Comparison of ENCODE assay signal across 8 cellular contexts in genomic region chr6:52063584-52064400, GRCh38. TPM values are rescaled to one million over a fixed set of nuclear protein-coding genes. Genes with fewer than 3 reads are reported as not detected.
A peak's percentile ranks its signal among the peaks of the same experiment; 100 is the strongest.
DNase-seq lines count a peak whose midpoint lies in the region; ATAC-seq and TF ChIP-seq lines count a peak whose summit lies in the region.

No MANE protein-coding gene starts in this region.

- no peak overlapping the region for H2AFZ ChIP-seq in PC-9

- no peak overlapping the region for H3K4me3 ChIP-seq in PC-9
- peak overlapping the region in 2 of 8 donors; percentile 10 to 57 for H3K4me3 ChIP-seq in spleen

- BruUV-seq in PC-9 (replicated peaks; lab: Mats Ljungman, UMichigan): no TSS peak

- peak; percentile 28 for TF ChIP-seq CTCF in CD14-positive monocyte (IDR thresholded peaks at IDR 0.05)
- TF ChIP-seq CTCF in PC-9 (conservative IDR thresholded peaks at IDR 0.05): 0 out of 2 replicates have a peak, but pooled peaks have one; percentile 14
- peak in 8 of 11 experiments; percentile 37 to 67 (median 44) for TF ChIP-seq CTCF in spleen (IDR thresholded peaks at IDR 0.05 in 8 of 11, conservative IDR thresholded peaks at IDR 0.05 in 3 of 11)

- H3F3A ChIP-seq in PC-9 (ENCODE audit: insufficient read depth, low read depth): no peaks in the 10 kb centered on the region

- no peaks in the 10 kb centered on the region for H3K79me2 ChIP-seq in PC-9 (ENCODE audit: low read depth)

- WGBS in spleen, 5 donors: 6 to 13% (median 11%) methylated on average over 5 of the region's 5 CpGs

- ATAC-seq in GM19043 (IDR thresholded peaks at IDR 0.05; ENCODE audit: low read depth, unreplicated experiment): peak; percentile 99
- ATAC-seq in HG03175 (IDR thresholded peaks at IDR 0.05; ENCODE audit: unreplicated experiment): peak; percentile 99
- ATAC-seq in left ventricle myocardium superior: peak; percentile 43

- H3K4me1 ChIP-seq in PC-9 (replicated peaks; ENCODE audit: insufficient read depth): no peaks in the 10 kb centered on the region
- H3K4me1 ChIP-seq in spleen: peaks cover 8 to 11% (median 9%) of the 10 kb centered on the region in 6 donors

- peaks cover 5% of the 10 kb centered on the region for H3K4me1 Mint-ChIP-seq in CD14-positive monocyte
- peaks cover 13% of the 10 kb centered on the region for H3K4me1 Mint-ChIP-seq in activated T-helper 1 cell treated with anti-CD3 and anti-CD28 coated beads, Interleukin-12 subunit alpha, Interleukin-12 subunit beta, Interleukin-2, Interleukin-4 antibody, amounts not matched to agents 30 ng/mL and 10 ng/mL and 1 ng/mL, durations not matched to agents 14 hours and 24 hours and 36 hours (ENCODE audit: low read depth)

- H3K36me3 ChIP-seq in PC-9 (ENCODE audit: low read depth): no peaks in the 10 kb centered on the region
- H3K36me3 ChIP-seq in spleen: no peaks in the 10 kb centered on the region

- no peak for DNase-seq in CD14-positive monocyte (ENCODE audit: low spot score)
- no peak for DNase-seq in PC-9
- peak; percentile 37 for DNase-seq in activated T-helper 1 cell treated with anti-CD3 and anti-CD28 coated beads, Interleukin-12 subunit alpha, Interleukin-12 subunit beta, Interleukin-2, Interleukin-4 antibody, amounts not matched to agents 30 ng/mL and 10 ng/mL and 1 ng/mL, durations not matched to agents 14 hours and 24 hours and 36 hours (ENCODE audit: low spot score)
- DNase-seq in left ventricle myocardium superior: no peak
- no peak for DNase-seq in spleen
- no peak for DNase-seq in NCI-H2196 (lab: John Stamatoyannopoulos, UW; ENCODE audit: unreplicated experiment)

- intact Hi-C loops in CD14-positive monocyte (cut with micrococcal nuclease): no loop called here
- intact Hi-C loops in PC-9 (cut with micrococcal nuclease; ENCODE audit: unreplicated experiment): no loop called here
- intact Hi-C loops in activated T-helper 1 cell treated with anti-CD3 and anti-CD28 coated beads, Interleukin-12 subunit alpha, Interleukin-12 subunit beta, Interleukin-2, Interleukin-4 antibody, amounts not matched to agents 30 ng/mL and 10 ng/mL and 1 ng/mL, durations not matched to agents 14 hours and 24 hours and 36 hours (cut with micrococcal nuclease): loop anchor here (1.0 kb wide), 1 partner anchor 200 kb away; no protein-coding TSS in a partner anchor
- intact Hi-C loops in left ventricle myocardium superior (cut with micrococcal nuclease): no loop called here
- intact Hi-C loops in spleen (cut with DNase I; ENCODE audit: low total_unique reads): no loop called here

- H3K27me3 Mint-ChIP-seq in CD14-positive monocyte (ENCODE audit: low read depth in 3 of 3): peaks cover 0 to 3% (median 0%) of the 10 kb centered on the region in 3 donors
- H3K27me3 Mint-ChIP-seq in activated T-helper 1 cell treated with anti-CD3 and anti-CD28 coated beads, Interleukin-12 subunit alpha, Interleukin-12 subunit beta, Interleukin-2, Interleukin-4 antibody, amounts not matched to agents 30 ng/mL and 10 ng/mL and 1 ng/mL, durations not matched to agents 14 hours and 24 hours and 36 hours (ENCODE audit: insufficient read depth): peaks cover 13% of the 10 kb centered on the region

- no peak overlapping the region for H3K27ac ChIP-seq in PC-9
- peak overlapping the region in 1 of 8 donors; percentile 34 for H3K27ac ChIP-seq in spleen

- TF ChIP-seq POLR2A in spleen (IDR thresholded peaks at IDR 0.05): no peak

- peaks cover 0 to 3% (median 0%) of the 10 kb centered on the region in 7 donors for H3K9me3 Mint-ChIP-seq in CD14-positive monocyte
- H3K9me3 Mint-ChIP-seq in activated T-helper 1 cell treated with anti-CD3 and anti-CD28 coated beads, Interleukin-12 subunit alpha, Interleukin-12 subunit beta, Interleukin-2, Interleukin-4 antibody, amounts not matched to agents 30 ng/mL and 10 ng/mL and 1 ng/mL, durations not matched to agents 14 hours and 24 hours and 36 hours: no peaks in the 10 kb centered on the region

- no peaks in the 10 kb centered on the region for H3K27me3 ChIP-seq in PC-9 (ENCODE audit: insufficient read depth, low read depth)
- H3K27me3 ChIP-seq in spleen (replicated peaks in 1 of 7): peaks cover 0 to 7% (median 0%) of the 10 kb centered on the region in 7 donors

- CTCF ChIA-PET in PC-9 (lab: Charles Lee): no interaction called here

- H3K36me3 Mint-ChIP-seq in CD14-positive monocyte: no peaks in the 10 kb centered on the region
- H3K36me3 Mint-ChIP-seq in activated T-helper 1 cell treated with anti-CD3 and anti-CD28 coated beads, Interleukin-12 subunit alpha, Interleukin-12 subunit beta, Interleukin-2, Interleukin-4 antibody, amounts not matched to agents 30 ng/mL and 10 ng/mL and 1 ng/mL, durations not matched to agents 14 hours and 24 hours and 36 hours (ENCODE audit: low read depth): no peaks in the 10 kb centered on the region

- H3K4me2 ChIP-seq in PC-9: no peak overlapping the region

- POLR2A ChIA-PET in PC-9 (lab: Charles Lee; ENCODE audit: unreplicated experiment): no interaction called here

- H3K27ac Mint-ChIP-seq in CD14-positive monocyte: no peak overlapping the region
- H3K27ac Mint-ChIP-seq in activated T-helper 1 cell treated with anti-CD3 and anti-CD28 coated beads, Interleukin-12 subunit alpha, Interleukin-12 subunit beta, Interleukin-2, Interleukin-4 antibody, amounts not matched to agents 30 ng/mL and 10 ng/mL and 1 ng/mL, durations not matched to agents 14 hours and 24 hours and 36 hours: no peak overlapping the region

- no peaks in the 10 kb centered on the region for H3K9me3 ChIP-seq in PC-9 (ENCODE audit: insufficient read depth, low read depth)
- no peaks in the 10 kb centered on the region for H3K9me3 ChIP-seq in spleen

- H4K20me1 ChIP-seq in PC-9 (ENCODE audit: insufficient read depth): no peaks in the 10 kb centered on the region

- peak overlapping the region in 1 of 2 donors; percentile 79 for H3K4me3 Mint-ChIP-seq in CD14-positive monocyte
- no peak overlapping the region for H3K4me3 Mint-ChIP-seq in activated T-helper 1 cell treated with anti-CD3 and anti-CD28 coated beads, Interleukin-12 subunit alpha, Interleukin-12 subunit beta, Interleukin-2, Interleukin-4 antibody, amounts not matched to agents 30 ng/mL and 10 ng/mL and 1 ng/mL, durations not matched to agents 14 hours and 24 hours and 36 hours

- H3K9me2 ChIP-seq in PC-9 (ENCODE audit: insufficient read depth): no peaks in the 10 kb centered on the region

RNA-seq across cellular contexts. Expression of gene PKHD1, which starts 23.6 kb away (rescaled TPM):
- polyA plus RNA-seq in CD14-positive monocyte: not detected
- not detected in 2 replicates for total RNA-seq in PC-9 (2021)
- total RNA-seq in activated T-helper 1 cell treated with anti-CD3 and anti-CD28 coated beads, Interleukin-12 subunit alpha, Interleukin-12 subunit beta, Interleukin-2, Interleukin-4 antibody, amounts not matched to agents 30 ng/mL and 10 ng/mL and 1 ng/mL, durations not matched to agents 14 hours and 24 hours and 36 hours: not detected in 2 replicates
- not detected for total RNA-seq in left ventricle myocardium superior
- total RNA-seq in spleen: not detected
- not detected for polyA plus RNA-seq in spleen

Comparison
In these comparisons a context has a peak if more than half of its experiments do, and no peak if none do; other contexts are left out.
1. ATAC-seq: peak in every context shown above with its lines; median percentile 99 in GM19043; 99 in HG03175; 43 in left ventricle myocardium superior.